In the genomic region with DNA sequence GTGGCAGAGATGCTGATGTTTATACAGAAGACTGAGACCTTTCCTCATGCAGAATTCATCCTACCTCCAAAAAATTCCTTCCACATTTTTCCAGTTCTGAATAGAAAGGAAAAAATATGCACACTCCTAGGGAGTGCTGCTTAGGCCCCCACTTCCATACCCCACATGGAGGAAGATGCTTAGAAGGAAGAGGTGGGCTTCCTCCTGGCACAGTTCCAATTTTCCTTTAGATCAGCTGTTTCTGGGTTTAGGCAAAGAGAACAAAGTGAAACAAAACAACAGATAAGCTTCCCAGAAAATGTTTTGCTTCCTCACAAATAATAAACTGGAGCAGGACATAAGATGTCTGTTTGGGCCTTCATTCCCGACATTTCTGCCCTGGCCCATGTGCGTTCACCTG, we compare ENCODE assay signal across 23 cellular contexts.
DNase-seq lines count a peak whose midpoint lies in the region; ATAC-seq, FAIRE-seq and TF ChIP-seq lines count a peak whose summit lies in the region.
"Had no signal": no experiment of that assay in that cellular context is flagged by ENCODE, and none has a peak within 500 bp of the region (broad histone marks: within the 10 kb centered on the region; RNA-seq: fewer than 3 reads in every experiment).

No MANE protein-coding gene starts in this region.

- H3K9me3 ChIP-seq in BLaER1 (no peaks in the 10 kb centered on the region), WERI-Rb-1 (ENCODE audit: severe bottlenecking) (no peaks in the 10 kb centered on the region), endothelial cell of umbilical vein (replicated peaks; ENCODE audit: control insufficient read depth, insufficient read depth, low read length) (no peaks in the 10 kb centered on the region), ovary (no peaks in the 10 kb centered on the region)
- H3K9me3 ChIP-seq: ascending aorta, spleen had no signal

- H3K4me3 ChIP-seq in BLaER1 (no peak overlapping the region), WERI-Rb-1 (ENCODE audit: low read depth, low read length) (no peak overlapping the region), endothelial cell of umbilical vein (replicated peaks in 1 of 3; ENCODE audit: insufficient read depth in 1 of 3, low read depth in 1 of 3, low read length in 3 of 3) (no peak overlapping the region), ovary (no peak overlapping the region)
- H3K4me3 ChIP-seq: ascending aorta, spleen had no signal

- H3K4me2 ChIP-seq in BLaER1 (peak overlapping the region; percentile 66; the same call in 1 of the 2 replicates), endothelial cell of umbilical vein (ENCODE audit: insufficient read depth, low read length) (no peak overlapping the region)

- H3K27me3 ChIP-seq in BLaER1 (no peaks in the 10 kb centered on the region), WERI-Rb-1 (ENCODE audit: insufficient read depth, low read depth, severe bottlenecking) (no peaks in the 10 kb centered on the region), endothelial cell of umbilical vein (ENCODE audit: control insufficient read depth in 2 of 2, insufficient read depth in 2 of 2, low read length in 2 of 2) (no peaks in the 10 kb centered on the region), ovary (no peaks in the 10 kb centered on the region)
- H3K27me3 ChIP-seq: ascending aorta, spleen had no signal

- POLR2A ChIA-PET in endothelial cell of umbilical vein (lab: Charles Lee) = no interaction called here

- no peaks in the 10 kb centered on the region for H3K36me3 Mint-ChIP-seq in activated naive CD4-positive, alpha-beta T cell treated with anti-CD3 and anti-CD28 coated beads, Interleukin-2, amount 50 U/mL, for 72 hours
- peaks cover 11% of the 10 kb centered on the region for H3K36me3 Mint-ChIP-seq in osteocyte (ENCODE audit: unreplicated experiment)
- H3K36me3 Mint-ChIP-seq: activated naive CD8-positive, alpha-beta T cell; CD4-positive, CD25-positive, alpha-beta regulatory T cell; naive B cell had no signal

- DNase-seq in WERI-Rb-1 (no peak), endothelial cell of umbilical vein (ENCODE audit: low read depth, low spot score) (peak; percentile 40), ovary (peak in 1 of 5 donors; percentile 12), epidermal melanocyte (ENCODE audit: insufficient read length, low spot score) (no peak), osteocyte (ENCODE audit: extremely low spot score, unreplicated experiment) (no peak)
- no peak for DNase-seq in activated naive CD4-positive, alpha-beta T cell treated with anti-CD3 and anti-CD28 coated beads, Interleukin-2, amount 50 U/mL, for 72 hours (ENCODE audit: low spot score in 2 of 2)
- DNase-seq: activated CD8-positive, alpha-beta T cell treated with anti-CD3 and anti-CD28 coated beads for 36 hours; CD4-positive, CD25-positive, alpha-beta regulatory T cell; cerebellar nuclear complex; erythroblast; head of caudate nucleus; kidney; naive B cell; NCI-H146; NCI-H446; nucleus accumbens; spleen; T-helper 2 cell had no signal

- BruUV-seq in endothelial cell of umbilical vein (replicated peaks; lab: Mats Ljungman, UMichigan) = no TSS peak

- intact Hi-C loops in endothelial cell of umbilical vein (cut with micrococcal nuclease) (loop anchor here (5.0 kb wide), 2 partner anchors 342 to 367 kb away; partner anchors contain the start of gene STAM2), ovary (cut with DNase I) (no loop called here)

- CTCF ChIA-PET in endothelial cell of umbilical vein (lab: Charles Lee) = interaction anchor here (0.8 to 2.7 kb wide), 4 partner anchors 19 to 195 kb away, joined by 3 to 9 read pairs (median 4); no protein-coding TSS in a partner anchor

- peaks cover 94% of the 10 kb centered on the region for H3K4me1 ChIP-seq in BLaER1
- peaks cover 26% of the 10 kb centered on the region for H3K4me1 ChIP-seq in endothelial cell of umbilical vein (ENCODE audit: control insufficient read depth, extremely low read depth, insufficient read depth, low read length)
- peaks cover 26% of the 10 kb centered on the region for H3K4me1 ChIP-seq in ovary (ENCODE audit: insufficient read depth)

- H3K27ac ChIP-seq in BLaER1 (no peak overlapping the region), WERI-Rb-1 (peak overlapping the region; percentile 50), endothelial cell of umbilical vein (ENCODE audit: insufficient read depth, low read depth, low read length) (no peak overlapping the region), ovary (peak overlapping the region; percentile 16 to 62)
- H3K27ac ChIP-seq: spleen had no signal

- no peaks in the 10 kb centered on the region for H3K9me3 Mint-ChIP-seq in activated naive CD4-positive, alpha-beta T cell treated with anti-CD3 and anti-CD28 coated beads, Interleukin-2, amount 50 U/mL, for 72 hours
- H3K9me3 Mint-ChIP-seq in osteocyte (ENCODE audit: unreplicated experiment) = no peaks in the 10 kb centered on the region
- H3K9me3 Mint-ChIP-seq: activated CD8-positive, alpha-beta T cell treated with anti-CD3 and anti-CD28 coated beads for 36 hours; naive B cell had no signal

- H3K4me3 Mint-ChIP-seq in osteocyte (ENCODE audit: unreplicated experiment) = no peak overlapping the region
- H3K4me3 Mint-ChIP-seq: activated CD8-positive, alpha-beta T cell treated with anti-CD3 and anti-CD28 coated beads for 36 hours; activated naive CD8-positive, alpha-beta T cell; CD4-positive, CD25-positive, alpha-beta regulatory T cell; naive B cell had no signal

- 16 to 25% (median 22%) methylated on average over 2 of the region's 2 CpGs for WGBS in ovary, 3 donors

- dilution Hi-C loops in endothelial cell of umbilical vein (cut with MboI; ENCODE audit: extremely low pct_ligation_motif_present, low sequenced_read_pairs) = no loop called here

- H4K20me1 ChIP-seq in BLaER1 (peaks cover 57% of the 10 kb centered on the region), endothelial cell of umbilical vein (replicated peaks; ENCODE audit: control insufficient read depth, extremely low read depth, insufficient read depth, low read length) (no peaks in the 10 kb centered on the region)

- no peaks in the 10 kb centered on the region for H3K27me3 Mint-ChIP-seq in osteocyte (ENCODE audit: unreplicated experiment)
- H3K27me3 Mint-ChIP-seq: activated CD8-positive, alpha-beta T cell treated with anti-CD3 and anti-CD28 coated beads for 36 hours; CD4-positive, CD25-positive, alpha-beta regulatory T cell; naive B cell had no signal

- H3K27ac Mint-ChIP-seq in activated naive CD4-positive, alpha-beta T cell treated with anti-CD3 and anti-CD28 coated beads, Interleukin-2, amount 50 U/mL, for 72 hours = no peak overlapping the region
- H3K27ac Mint-ChIP-seq in osteocyte (ENCODE audit: unreplicated experiment) = no peak overlapping the region
- H3K27ac Mint-ChIP-seq: activated CD8-positive, alpha-beta T cell treated with anti-CD3 and anti-CD28 coated beads for 36 hours; activated naive CD8-positive, alpha-beta T cell had no signal

- H2AFZ ChIP-seq in endothelial cell of umbilical vein (ENCODE audit: low read depth, low read length) = no peak overlapping the region

- TF ChIP-seq CTCF in WERI-Rb-1 (IDR thresholded peaks at IDR 0.05; ENCODE audit: low read depth, low read length) (no peak), endothelial cell of umbilical vein (IDR thresholded peaks at IDR 0.05; ENCODE audit: extremely low read depth in 1 of 2, insufficient read depth in 1 of 2, low read depth in 1 of 2, low read length in 2 of 2) (no peak), ovary (IDR thresholded peaks at IDR 0.05) (no peak), osteocyte (IDR thresholded peaks at IDR 0.05) (no peak)

- TF ChIP-seq POLR2A in endothelial cell of umbilical vein (IDR thresholded peaks at IDR 0.05; ENCODE audit: low read depth, low read length) (no peak), ovary (IDR thresholded peaks at IDR 0.05) (no peak)

- peaks cover 16% of the 10 kb centered on the region for H3K4me1 Mint-ChIP-seq in osteocyte (ENCODE audit: unreplicated experiment)
- H3K4me1 Mint-ChIP-seq: CD4-positive, CD25-positive, alpha-beta regulatory T cell; naive B cell had no signal

- H3K79me2 ChIP-seq in endothelial cell of umbilical vein (ENCODE audit: control insufficient read depth, insufficient read depth, low read length) = no peaks in the 10 kb centered on the region

- no peak for ATAC-seq in HG03095 (IDR thresholded peaks at IDR 0.05; ENCODE audit: unreplicated experiment)
- no peak for ATAC-seq in activated naive CD4-positive, alpha-beta T cell treated with anti-CD3 and anti-CD28 coated beads, Interleukin-2, amount 50 U/mL, for 72 hours
- ATAC-seq: activated CD8-positive, alpha-beta T cell treated with anti-CD3 and anti-CD28 coated beads for 36 hours had no signal

- no peak for TF ChIP-seq EP300 in ovary (IDR thresholded peaks at IDR 0.05)

- H3K9me1 ChIP-seq in endothelial cell of umbilical vein (replicated peaks; ENCODE audit: control insufficient read depth, extremely low read depth, insufficient read depth, low read length) = no peaks in the 10 kb centered on the region

- H3K9ac ChIP-seq in BLaER1 (no peak overlapping the region), endothelial cell of umbilical vein (replicated peaks; ENCODE audit: extremely low read depth, insufficient read depth, low read length) (no peak overlapping the region)

- H3K36me3 ChIP-seq in BLaER1 (peaks cover 58% of the 10 kb centered on the region), WERI-Rb-1 (peaks cover 7% of the 10 kb centered on the region; the same call in 1 of the 2 replicates), endothelial cell of umbilical vein (ENCODE audit: control insufficient read depth in 2 of 2, extremely low read depth in 1 of 2, insufficient read depth in 2 of 2, low read length in 2 of 2) (no peaks in the 10 kb centered on the region), ovary (no peaks in the 10 kb centered on the region)
- H3K36me3 ChIP-seq: ascending aorta had no signal

- FAIRE-seq in endothelial cell of umbilical vein (lab: Jason Lieb, UNC) = no peak
- FAIRE-seq: kidney, urothelium cell line had no signal

TF ChIP-seq in endothelial cell of umbilical vein, 7 proteins besides CTCF, POLR2A, EP300 and RAD21:
- TF ChIP-seq MYC (IDR thresholded peaks at IDR 0.05; ENCODE audit: low read depth, low read length) (no peak), GATA2 (IDR thresholded peaks at IDR 0.05; ENCODE audit: insufficient read depth, insufficient read length, low read depth, low read length) (no peak)

Comparison
In these comparisons a context has a peak if more than half of its experiments do, and no peak if none do; other contexts are left out.
1. H3K27ac ChIP-seq: peak in WERI-Rb-1 (single experiment) and ovary (2 of 2); none in BLaER1 (single experiment) and endothelial cell of umbilical vein (single experiment).